ENCODE assay signal across 11 cellular contexts in genomic region chr7:95002726-95003125, GRCh38.
"Had no signal": no experiment of that assay in that cellular context is flagged by ENCODE, and none has a peak within 500 bp of the region (broad histone marks: within the 10 kb centered on the region; RNA-seq: fewer than 3 reads in every experiment).

No MANE protein-coding gene starts in this region.

- H3K36me3 ChIP-seq: cardiac muscle cell, WERI-Rb-1 had no signal

- H3K4me1 Mint-ChIP-seq: T-helper 17 cell had no signal

- DNase-seq: activated CD4-positive, alpha-beta T cell treated with anti-CD3 and anti-CD28 coated beads, Interleukin-2, amount 50 U/mL, for 48 hours; activated gamma-delta T cell; effector memory CD8-positive, alpha-beta T cell; retina; stimulated activated naive B cell treated with anti-CD40 and anti-IgM and Interleukin-4, amounts not matched to agents 10 μg/mL and 1 μg/mL and 100 μg/mL, for 72 hours; T-helper 17 cell; WERI-Rb-1 had no signal

- H3K4me3 ChIP-seq: cardiac muscle cell had no signal

- H3K27me3 ChIP-seq: cardiac muscle cell had no signal

- H3K4me3 Mint-ChIP-seq: effector memory CD8-positive, alpha-beta T cell; mesothelial cell of epicardium; neural crest cell; stimulated activated naive B cell treated with anti-CD40 and anti-IgM and Interleukin-4, amounts not matched to agents 10 μg/mL and 1 μg/mL and 100 μg/mL, for 72 hours; T-helper 17 cell had no signal

- H3K36me3 Mint-ChIP-seq: activated naive CD4-positive, alpha-beta T cell treated with anti-CD3 and anti-CD28 coated beads, Interleukin-2, amount 50 U/mL, for 72 hours; mesothelial cell of epicardium; stimulated activated naive B cell treated with anti-CD40 and anti-IgM and Interleukin-4, amounts not matched to agents 10 μg/mL and 1 μg/mL and 100 μg/mL, for 72 hours had no signal

- H3K27ac Mint-ChIP-seq: activated naive CD4-positive, alpha-beta T cell treated with anti-CD3 and anti-CD28 coated beads, Interleukin-2, amount 50 U/mL, for 72 hours; effector memory CD8-positive, alpha-beta T cell; mesothelial cell of epicardium; stimulated activated naive B cell treated with anti-CD40 and anti-IgM and Interleukin-4, amounts not matched to agents 10 μg/mL and 1 μg/mL and 100 μg/mL, for 72 hours; T-helper 17 cell had no signal

- H3K9me3 Mint-ChIP-seq: activated naive CD4-positive, alpha-beta T cell treated with anti-CD3 and anti-CD28 coated beads, Interleukin-2, amount 50 U/mL, for 72 hours; effector memory CD8-positive, alpha-beta T cell; mesothelial cell of epicardium; neural crest cell; stimulated activated naive B cell treated with anti-CD40 and anti-IgM and Interleukin-4, amounts not matched to agents 10 μg/mL and 1 μg/mL and 100 μg/mL, for 72 hours had no signal

- H3K27me3 Mint-ChIP-seq: effector memory CD8-positive, alpha-beta T cell; stimulated activated naive B cell treated with anti-CD40 and anti-IgM and Interleukin-4, amounts not matched to agents 10 μg/mL and 1 μg/mL and 100 μg/mL, for 72 hours; T-helper 17 cell had no signal

- H3K27ac ChIP-seq: cardiac muscle cell, WERI-Rb-1 had no signal
